ENCODE assay signal across 1 cellular context in genomic region chr9:95089916-95090791, GRCh38.
TF ChIP-seq lines count a peak whose summit lies in the region.

No MANE protein-coding gene starts in this region.

TF ChIP-seq in HepG2, 621 proteins besides CTCF, POLR2A, EP300 and RAD21 (continued from another document):
- TF ChIP-seq ZNF687 (CRISPR knock-in tag; IDR thresholded peaks at IDR 0.05): peak; percentile 4; the same call in 1 of the 2 replicates
- TF ChIP-seq EED (CRISPR knock-in tag; IDR thresholded peaks at IDR 0.05): no peak
- TF ChIP-seq NFKBIZ (CRISPR knock-in tag; IDR thresholded peaks at IDR 0.05): no peak
- no peak for TF ChIP-seq ZNF326 (CRISPR knock-in tag; IDR thresholded peaks at IDR 0.05; ENCODE audit: borderline replicate concordance)
- TF ChIP-seq POLR2G (IDR thresholded peaks at IDR 0.05; ENCODE audit: low read depth, low read length): peak; percentile 7
- TF ChIP-seq PHB2 (IDR thresholded peaks at IDR 0.05; ENCODE audit: partially characterized antibody): no peak
- TF ChIP-seq NCOR1 (IDR thresholded peaks at IDR 0.05; ENCODE audit: borderline replicate concordance, low read length): no peak
- no peak for TF ChIP-seq RFXANK (CRISPR knock-in tag; IDR thresholded peaks at IDR 0.05)
- TF ChIP-seq ZNF598 (CRISPR knock-in tag; IDR thresholded peaks at IDR 0.05; ENCODE audit: borderline replicate concordance): no peak
- TF ChIP-seq KDM6A (CRISPR knock-in tag; IDR thresholded peaks at IDR 0.05; ENCODE audit: low read depth): no peak
- TF ChIP-seq GPN1 (CRISPR knock-in tag; IDR thresholded peaks at IDR 0.05; ENCODE audit: borderline replicate concordance): no peak
- TF ChIP-seq ZNF343 (CRISPR knock-in tag; IDR thresholded peaks at IDR 0.05): no peak
- no peak for TF ChIP-seq GTF3A (CRISPR knock-in tag; conservative IDR thresholded peaks at IDR 0.05)
- no peak for TF ChIP-seq ATF7 (IDR thresholded peaks at IDR 0.05)
- no peak for TF ChIP-seq ATF7 (CRISPR knock-in tag; IDR thresholded peaks at IDR 0.05)
- TF ChIP-seq RBM22 (optimal IDR thresholded peaks at IDR 0.05; ENCODE audit: low read length): peak; percentile 0
TF ChIP-seq in HepG2: peak in this region for 5.
